In the genomic region with DNA sequence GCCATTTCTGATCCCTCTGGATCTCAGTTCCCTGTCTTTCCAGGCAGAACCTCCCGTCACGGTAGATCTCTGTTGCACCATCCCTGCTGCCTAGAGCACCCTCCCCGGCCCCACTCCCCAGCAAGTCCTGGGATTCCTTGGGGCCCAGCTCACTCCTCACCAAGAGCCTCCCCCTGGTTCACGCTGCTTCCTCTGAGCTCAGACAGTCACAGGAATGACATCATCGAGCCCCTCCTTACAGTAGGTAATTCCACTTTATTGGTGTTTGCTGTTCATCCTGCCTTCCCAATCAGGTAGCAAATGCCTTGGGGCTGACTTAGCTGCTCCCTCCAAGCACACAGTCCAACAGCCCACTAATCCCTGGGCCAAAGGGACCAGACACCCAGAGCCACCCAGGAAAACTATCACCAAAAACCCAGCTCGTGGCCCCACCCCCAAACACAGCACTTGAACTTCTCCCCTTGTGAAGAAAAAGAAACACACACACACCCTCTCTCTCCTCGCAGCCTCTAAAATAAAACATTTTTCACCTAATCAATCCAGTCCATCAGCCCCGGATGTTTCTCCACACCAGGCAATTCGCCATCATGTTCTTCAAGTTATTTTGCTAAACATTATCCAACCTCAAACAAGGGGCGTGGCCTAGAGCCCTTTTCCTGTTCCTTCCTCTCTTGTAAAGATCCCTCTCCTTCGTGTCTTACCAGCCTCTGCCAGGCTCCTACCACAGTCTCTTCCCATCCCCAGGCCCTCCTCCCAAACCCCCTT, we compare ENCODE assay signal across 8 cellular contexts. TPM values are rescaled to one million over a fixed set of nuclear protein-coding genes. Genes with fewer than 3 reads are reported as not detected.
DNase-seq lines count a peak whose midpoint lies in the region; ATAC-seq and TF ChIP-seq lines count a peak whose summit lies in the region.

No MANE protein-coding gene starts in this region.

- no TSS peak for BruUV-seq in MCF 10A (replicated peaks; lab: Mats Ljungman, UMichigan)
- no TSS peak for BruUV-seq in mammary epithelial cell (replicated peaks; lab: Mats Ljungman, UMichigan)

- peak overlapping the region; percentile 99 for H3K4me3 Mint-ChIP-seq in MCF 10A (ENCODE audit: unreplicated experiment)
- peak overlapping the region; percentile 95 for H3K4me3 Mint-ChIP-seq in activated naive CD8-positive, alpha-beta T cell treated with anti-CD3 and anti-CD28 coated beads, Interleukin-2, amount 10 ng/mL, durations not matched to agents 7 days and 5 days

- H3K9me3 ChIP-seq in mammary epithelial cell (replicated peaks; ENCODE audit: insufficient read depth, low read length) = no peaks in the 10 kb centered on the region
- no peaks in the 10 kb centered on the region for H3K9me3 ChIP-seq in liver (ENCODE audit: control insufficient read depth in 4 of 4, low read length in 3 of 4)

- H3K9me3 Mint-ChIP-seq in MCF 10A (ENCODE audit: unreplicated experiment) = no peaks in the 10 kb centered on the region
- H3K9me3 Mint-ChIP-seq in activated naive CD8-positive, alpha-beta T cell treated with anti-CD3 and anti-CD28 coated beads, Interleukin-2, amount 10 ng/mL, durations not matched to agents 7 days and 5 days = no peaks in the 10 kb centered on the region

- dilution Hi-C loops in mammary epithelial cell (cut with HindIII; ENCODE audit: low sequenced_read_pairs) = no loop called here

- 98% methylated on average over 6 of the region's 11 CpGs for WGBS in mammary epithelial cell (ENCODE audit: low coverage, missing lambda C conversion rate)
- 16% methylated on average over 11 of the region's 11 CpGs for WGBS in liver

- POLR2A ChIA-PET in MCF 10A (lab: Yijun Ruan, JAX) = interaction anchor here (0.7 to 3.6 kb wide), 4 partner anchors 86 to 184 kb away, joined by 3 to 24 read pairs (median 4); no protein-coding TSS in a partner anchor
- POLR2A ChIA-PET in activated naive CD8-positive, alpha-beta T cell treated with anti-CD3 and anti-CD28 coated beads, Interleukin-2, amount 10 ng/mL, durations not matched to agents 7 days and 5 days (lab: Charles Lee) = interaction anchor here (0.6 to 1.4 kb wide), 3 partner anchors 11 to 24 kb away, joined by 3 to 4 read pairs (median 3); no protein-coding TSS in a partner anchor

- CTCF ChIA-PET in MCF 10A (lab: Yijun Ruan, JAX) = interaction anchor here (0.6 kb wide), 2 partner anchors 104 to 273 kb away, joined by 3 to 4 read pairs; no protein-coding TSS in a partner anchor
- CTCF ChIA-PET in mammary epithelial cell (lab: Charles Lee; ENCODE audit: low non-redundant PET) = no interaction called here

- H3K36me3 ChIP-seq in mammary epithelial cell (ENCODE audit: insufficient read depth, low read length) = no peaks in the 10 kb centered on the region
- H3K36me3 ChIP-seq in liver (ENCODE audit: control insufficient read depth in 4 of 4, insufficient read depth in 3 of 4, low read depth in 1 of 4, low read length in 3 of 4) = peaks cover 0 to 2% (median 0%) of the 10 kb centered on the region in 4 donors

- peaks cover 31% of the 10 kb centered on the region for H3K4me1 ChIP-seq in mammary epithelial cell (ENCODE audit: insufficient read depth, low read length)
- H3K4me1 ChIP-seq in liver (ENCODE audit: control insufficient read depth in 4 of 4, insufficient read depth in 4 of 4, low read length in 3 of 4) = peaks cover 25 to 73% (median 57%) of the 10 kb centered on the region in 4 donors

- no peaks in the 10 kb centered on the region for H3K27me3 Mint-ChIP-seq in MCF 10A (ENCODE audit: insufficient read depth, unreplicated experiment)
- no peaks in the 10 kb centered on the region for H3K27me3 Mint-ChIP-seq in activated naive CD8-positive, alpha-beta T cell treated with anti-CD3 and anti-CD28 coated beads, Interleukin-2, amount 10 ng/mL, durations not matched to agents 7 days and 5 days

- no peak for ATAC-seq in activated naive CD8-positive, alpha-beta T cell treated with anti-CD3 and anti-CD28 coated beads, Interleukin-2, amount 10 ng/mL, durations not matched to agents 7 days and 5 days (ENCODE audit: low read depth)
- ATAC-seq in GM21737 (IDR thresholded peaks at IDR 0.05; ENCODE audit: unreplicated experiment) = no peak

- in situ Hi-C loops in mammary epithelial cell (cut with MboI; ENCODE audit: low sequenced_read_pairs in 2 of 2) = loop anchor here in 1 of 2 donors (5.0 to 10.0 kb wide), 2 partner anchors 90 to 182 kb away; no protein-coding TSS in a partner anchor

- H3K27ac Mint-ChIP-seq in MCF 10A (ENCODE audit: low read depth, unreplicated experiment) = peak overlapping the region; percentile 100
- peak overlapping the region; percentile 97 for H3K27ac Mint-ChIP-seq in activated naive CD8-positive, alpha-beta T cell treated with anti-CD3 and anti-CD28 coated beads, Interleukin-2, amount 10 ng/mL, durations not matched to agents 7 days and 5 days

- H2AFZ ChIP-seq in mammary epithelial cell (ENCODE audit: low read depth, low read length) = no peak overlapping the region

- peaks cover 7% of the 10 kb centered on the region for H3K36me3 Mint-ChIP-seq in MCF 10A (ENCODE audit: insufficient read depth, unreplicated experiment)
- H3K36me3 Mint-ChIP-seq in activated naive CD8-positive, alpha-beta T cell treated with anti-CD3 and anti-CD28 coated beads, Interleukin-2, amount 10 ng/mL, durations not matched to agents 7 days and 5 days = peaks cover 7% of the 10 kb centered on the region

- H4K20me1 ChIP-seq in mammary epithelial cell (ENCODE audit: insufficient read depth, low read length) = no peaks in the 10 kb centered on the region

- intact Hi-C loops in MCF 10A (cut with micrococcal nuclease) (loop anchor here (10.0 kb wide), 1 partner anchor 152 kb away; no protein-coding TSS in a partner anchor), mammary epithelial cell (cut with micrococcal nuclease) (no loop called here)

- H3K9ac ChIP-seq in mammary epithelial cell (ENCODE audit: insufficient read depth, low read length) (no peak overlapping the region), liver (ENCODE audit: low read depth in 1 of 2, low read length in 2 of 2) (peak overlapping the region in 1 of 2 donors; percentile 17)

- peak in 1 of 2 donors; percentile 26 for TF ChIP-seq RAD21 in liver (IDR thresholded peaks at IDR 0.05)

- no peak overlapping the region for H3K27ac ChIP-seq in mammary epithelial cell (ENCODE audit: insufficient read depth, low read depth, low read length)
- peak overlapping the region; percentile 85 to 87 for H3K27ac ChIP-seq in liver (ENCODE audit: low read depth in 1 of 2, low read length in 2 of 2)

- H3K4me3 ChIP-seq in mammary epithelial cell (replicated peaks in 1 of 3; ENCODE audit: insufficient read depth in 1 of 3, low read depth in 2 of 3, low read length in 3 of 3) = no peak overlapping the region
- H3K4me3 ChIP-seq in liver (ENCODE audit: low read depth in 1 of 3, low read length in 3 of 3) = peak overlapping the region; percentile 67 to 100 (median 72)

- peak; percentile 32 for DNase-seq in MCF 10A (ENCODE audit: unreplicated experiment)
- no peak for DNase-seq in mammary epithelial cell
- DNase-seq in activated naive CD8-positive, alpha-beta T cell treated with anti-CD3 and anti-CD28 coated beads, Interleukin-2, amount 10 ng/mL, durations not matched to agents 7 days and 5 days = no peak
- DNase-seq in ureter (ENCODE audit: low spot score) = peak; percentile 83
- no peak for DNase-seq in NCI-H1694 treated with DMSO at 0.1 percent for 48 hours (lab: John Stamatoyannopoulos, UW)
- DNase-seq in anterior cingulate cortex (lab: John Stamatoyannopoulos, UW) = no peak

- H3K4me2 ChIP-seq in mammary epithelial cell (ENCODE audit: insufficient read depth, low read depth, low read length) = no peak overlapping the region

- H3K27me3 ChIP-seq in mammary epithelial cell (ENCODE audit: insufficient read depth, low read length) (no peaks in the 10 kb centered on the region), liver (ENCODE audit: control insufficient read depth in 4 of 4, insufficient read depth in 4 of 4, low read length in 3 of 4) (no peaks in the 10 kb centered on the region)

- H3K4me1 Mint-ChIP-seq in MCF 10A (ENCODE audit: insufficient read depth, unreplicated experiment) = peaks cover 47% of the 10 kb centered on the region
- peaks cover 47% of the 10 kb centered on the region for H3K4me1 Mint-ChIP-seq in activated naive CD8-positive, alpha-beta T cell treated with anti-CD3 and anti-CD28 coated beads, Interleukin-2, amount 10 ng/mL, durations not matched to agents 7 days and 5 days

- peaks cover 72% of the 10 kb centered on the region for H3K79me2 ChIP-seq in mammary epithelial cell (ENCODE audit: insufficient read depth, low read length)

- TF ChIP-seq CTCF in MCF 10A (IDR thresholded peaks at IDR 0.05; ENCODE audit: unreplicated experiment) (no peak), mammary epithelial cell (conservative IDR thresholded peaks at IDR 0.05 in 1 of 2, IDR thresholded peaks at IDR 0.05 in 1 of 2; ENCODE audit: extremely low read depth in 1 of 2, insufficient read depth in 1 of 2, low read depth in 1 of 2, low read length in 2 of 2) (no peak), liver (IDR thresholded peaks at IDR 0.05; ENCODE audit: low read depth, low read length, missing input control) (no peak)

TF ChIP-seq in liver, 16 proteins besides CTCF, POLR2A, EP300 and RAD21 (continues in another document):
- peak; percentile 53 for TF ChIP-seq SP1 (IDR thresholded peaks at IDR 0.05)
- TF ChIP-seq NR2F2 (IDR thresholded peaks at IDR 0.05) = no peak
- TF ChIP-seq GABPA (IDR thresholded peaks at IDR 0.05 in 1 of 2, conservative IDR thresholded peaks at IDR 0.05 in 1 of 2) = peak in 1 of 2 donors; percentile 70

RNA-seq across cellular contexts. Expression of a gene that starts 2.5 kb away (rescaled TPM):
- 72.1 and 73.2 TPM in 2 replicates for total RNA-seq in MCF 10A (2022)
- 10 to 100 TPM; 46.0 to 70.7 TPM for total RNA-seq in mammary epithelial cell
- polyA plus RNA-seq in mammary epithelial cell = 78.6 TPM
- polyA minus RNA-seq in mammary epithelial cell = 91.8 TPM
- 100 to 1,000 TPM in 1 of 2 experiments, 10 to 100 TPM in 1; 96.4 to 103 TPM for total RNA-seq in activated naive CD8-positive, alpha-beta T cell treated with anti-CD3 and anti-CD28 coated beads, Interleukin-2, amount 10 ng/mL, durations not matched to agents 7 days and 5 days
- 100 to 1,000 TPM in 1 of 2 donors, 10 to 100 TPM in 1; 73.4 to 116 TPM for total RNA-seq in liver
- polyA plus RNA-seq in liver = 100 to 1,000 TPM; 125 to 132 TPM
- total RNA-seq in ureter = 158 TPM

RNA-seq across cellular contexts. Expression of a gene that starts 28.3 kb away (rescaled TPM):
- 9.7 and 17.6 TPM in 2 replicates for total RNA-seq in MCF 10A (2022)
- 10 to 100 TPM in 1 of 2 donors, 1 to 10 TPM in 1; 1.5 to 10.8 TPM for total RNA-seq in mammary epithelial cell
- polyA plus RNA-seq in mammary epithelial cell = 8.1 TPM
- polyA minus RNA-seq in mammary epithelial cell = 30.4 TPM
- 1 to 10 TPM; 8.0 to 8.6 TPM for total RNA-seq in activated naive CD8-positive, alpha-beta T cell treated with anti-CD3 and anti-CD28 coated beads, Interleukin-2, amount 10 ng/mL, durations not matched to agents 7 days and 5 days
- 1 to 10 TPM; 2.3 to 3.6 TPM for total RNA-seq in liver
- polyA plus RNA-seq in liver = 1 to 10 TPM; 4.4 to 6.0 TPM
- 13.9 TPM for total RNA-seq in ureter

RNA-seq across cellular contexts. Expression of a gene that starts 40.7 kb away (rescaled TPM):
- total RNA-seq in MCF 10A (2022) = 0.54 TPM in 1 of 2 replicates, not detected in the other
- under 1 TPM; under 0.01 to 0.19 TPM for total RNA-seq in mammary epithelial cell
- polyA plus RNA-seq in mammary epithelial cell = 0.07 TPM
- polyA minus RNA-seq in mammary epithelial cell = not detected
- under 1 TPM in 1 of 2 experiments, not detected in 1; 0.20 TPM for total RNA-seq in activated naive CD8-positive, alpha-beta T cell treated with anti-CD3 and anti-CD28 coated beads, Interleukin-2, amount 10 ng/mL, durations not matched to agents 7 days and 5 days
- total RNA-seq in liver = under 1 TPM in 1 of 2 donors, not detected in 1; 0.25 TPM
- polyA plus RNA-seq in liver = under 1 TPM in 1 of 2 donors, not detected in 1; 0.01 TPM
- total RNA-seq in ureter = 2.7 TPM

Comparison
In these comparisons a context has a peak if more than half of its experiments do, and no peak if none do; other contexts are left out.
1. DNase-seq: peak in MCF 10A (single experiment) and ureter (single experiment); none in mammary epithelial cell (single experiment), activated naive CD8-positive, alpha-beta T cell treated with anti-CD3 and anti-CD28 coated beads, Interleukin-2, amount 10 ng/mL, durations not matched to agents 7 days and 5 days (single experiment), NCI-H1694 treated with DMSO at 0.1 percent for 48 hours (single experiment) and anterior cingulate cortex (0 of 58).
2. H3K4me3 ChIP-seq: peak in liver (3 of 3); none in mammary epithelial cell (0 of 3).